1 cellular context compared by ENCODE assay signal in genomic region chr22:38110008-38110862, GRCh38.
TF ChIP-seq lines count a peak whose summit lies in the region.

Gene BAIAP2L2, minus strand, starts transcription at chr22:38110684. Its CDS starts 159 bp downstream, at chr22:38110525.

TF ChIP-seq in HepG2, 621 proteins besides CTCF, POLR2A, EP300 and RAD21 (continued from another document and continues in another):
- 0 out of 2 replicates have a peak, but pooled peaks have one; percentile 25 for TF ChIP-seq ZNF318 (CRISPR knock-in tag; IDR thresholded peaks at IDR 0.05)
- no peak for TF ChIP-seq GTF2F1 (IDR thresholded peaks at IDR 0.05; ENCODE audit: low read length)
- TF ChIP-seq CBX1 (IDR thresholded peaks at IDR 0.05; ENCODE audit: low read depth): no peak
- TF ChIP-seq RFXANK (CRISPR knock-in tag; IDR thresholded peaks at IDR 0.05): no peak
- TF ChIP-seq ZNF616 (CRISPR knock-in tag; IDR thresholded peaks at IDR 0.05; ENCODE audit: low read depth): no peak
- TF ChIP-seq ZNF230 (CRISPR knock-in tag; IDR thresholded peaks at IDR 0.05): no peak
- no peak for TF ChIP-seq ZNF768 (CRISPR knock-in tag; IDR thresholded peaks at IDR 0.05)
- TF ChIP-seq MYNN (CRISPR knock-in tag; IDR thresholded peaks at IDR 0.05; ENCODE audit: low read depth): 0 out of 2 replicates have a peak, but pooled peaks have one; percentile 81
- TF ChIP-seq ATF7-NPFF (CRISPR knock-in tag; IDR thresholded peaks at IDR 0.05; ENCODE audit: low read depth): no peak
- TF ChIP-seq NCOA5 (CRISPR knock-in tag; IDR thresholded peaks at IDR 0.05): no peak
- no peak for TF ChIP-seq ZNF414 (CRISPR knock-in tag; IDR thresholded peaks at IDR 0.05)
- no peak for TF ChIP-seq SNRNP70 (IDR thresholded peaks at IDR 0.05; ENCODE audit: low read depth, low read length)
- TF ChIP-seq ZNF850 (CRISPR knock-in tag; conservative IDR thresholded peaks at IDR 0.05): no peak
- no peak for TF ChIP-seq ZNF577 (CRISPR knock-in tag; IDR thresholded peaks at IDR 0.05; ENCODE audit: borderline replicate concordance, low read depth)
- no peak for TF ChIP-seq ZNF510 (CRISPR knock-in tag; IDR thresholded peaks at IDR 0.05; ENCODE audit: low read depth)
- TF ChIP-seq NCOR1 (IDR thresholded peaks at IDR 0.05; ENCODE audit: borderline replicate concordance, low read length): no peak
- TF ChIP-seq ZNF136 (CRISPR knock-in tag; IDR thresholded peaks at IDR 0.05; ENCODE audit: low read depth): no peak
- TF ChIP-seq HOXD1 (CRISPR knock-in tag; IDR thresholded peaks at IDR 0.05): no peak; the same call in 1 of the 2 replicates
- peak; percentile 57 for TF ChIP-seq RXRB (CRISPR knock-in tag; IDR thresholded peaks at IDR 0.05; ENCODE audit: borderline replicate concordance)
- no peak for TF ChIP-seq SOX5 (CRISPR knock-in tag; IDR thresholded peaks at IDR 0.05; ENCODE audit: borderline replicate concordance)
- TF ChIP-seq THYN1 (CRISPR knock-in tag; IDR thresholded peaks at IDR 0.05; ENCODE audit: borderline replicate concordance, low read depth): no peak
- no peak for TF ChIP-seq CHD2 (IDR thresholded peaks at IDR 0.05; ENCODE audit: low read depth, low read length)
- TF ChIP-seq LCORL (IDR thresholded peaks at IDR 0.05): no peak
- peak; percentile 35; the same call in 1 of the 2 replicates for TF ChIP-seq LCORL (CRISPR knock-in tag; IDR thresholded peaks at IDR 0.05)
- no peak for TF ChIP-seq ZNF570 (CRISPR knock-in tag; IDR thresholded peaks at IDR 0.05; ENCODE audit: borderline replicate concordance)
- TF ChIP-seq ZNF574 (CRISPR knock-in tag; IDR thresholded peaks at IDR 0.05): no peak; the same call in none of the 2 replicates
- no peak for TF ChIP-seq ZNF619 (CRISPR knock-in tag; IDR thresholded peaks at IDR 0.05)
- TF ChIP-seq CREBL2 (CRISPR knock-in tag; IDR thresholded peaks at IDR 0.05; ENCODE audit: borderline replicate concordance): no peak
- TF ChIP-seq FUBP1 (CRISPR knock-in tag; IDR thresholded peaks at IDR 0.05; ENCODE audit: borderline replicate concordance): no peak
- TF ChIP-seq FOXP4 (CRISPR knock-in tag; IDR thresholded peaks at IDR 0.05): no peak; the same call in 1 of the 2 replicates
- no peak for TF ChIP-seq HNF4G (IDR thresholded peaks at IDR 0.05; ENCODE audit: borderline replicate concordance, low read depth, low read length)
- TF ChIP-seq HNF4G (CRISPR knock-in tag; IDR thresholded peaks at IDR 0.05; ENCODE audit: borderline replicate concordance, low read depth): no peak
- TF ChIP-seq XBP1 (CRISPR knock-in tag; IDR thresholded peaks at IDR 0.05): no peak
- 0 out of 2 replicates have a peak, but pooled peaks have one; percentile 16 for TF ChIP-seq THRA (CRISPR knock-in tag; IDR thresholded peaks at IDR 0.05; ENCODE audit: borderline replicate concordance)
- no peak for TF ChIP-seq ZNF124 (CRISPR knock-in tag; IDR thresholded peaks at IDR 0.05)
- TF ChIP-seq ZMYM4 (CRISPR knock-in tag; IDR thresholded peaks at IDR 0.05): no peak
- no peak for TF ChIP-seq AGO1 (IDR thresholded peaks at IDR 0.05; ENCODE audit: low read depth, low read length, poor library complexity, severe bottlenecking)
- TF ChIP-seq ZKSCAN5 (CRISPR knock-in tag; IDR thresholded peaks at IDR 0.05): no peak
- TF ChIP-seq TARDBP (CRISPR knock-in tag; IDR thresholded peaks at IDR 0.05): 0 out of 2 replicates have a peak, but pooled peaks have one; percentile 28
- TF ChIP-seq ZIK1 (CRISPR knock-in tag; IDR thresholded peaks at IDR 0.05; ENCODE audit: borderline replicate concordance, low read depth): no peak
- TF ChIP-seq ZBTB39 (CRISPR knock-in tag; IDR thresholded peaks at IDR 0.05): no peak
- TF ChIP-seq SETDB1 (CRISPR knock-in tag; IDR thresholded peaks at IDR 0.05; ENCODE audit: borderline replicate concordance): no peak
- no peak for TF ChIP-seq ZNF234 (CRISPR knock-in tag; conservative IDR thresholded peaks at IDR 0.05)
- peak; percentile 57; the same call in 1 of the 2 replicates for TF ChIP-seq RNF2 (conservative IDR thresholded peaks at IDR 0.05; ENCODE audit: low read depth)
- peak; percentile 24; the same call in 1 of the 2 replicates for TF ChIP-seq FOXC1 (CRISPR knock-in tag; IDR thresholded peaks at IDR 0.05; ENCODE audit: borderline replicate concordance)
- no peak; the same call in 1 of the 2 replicates for TF ChIP-seq ZMYM3 (CRISPR knock-in tag; IDR thresholded peaks at IDR 0.05)
